Comparison of ENCODE assay signal across 1 cellular context in the genomic region with DNA sequence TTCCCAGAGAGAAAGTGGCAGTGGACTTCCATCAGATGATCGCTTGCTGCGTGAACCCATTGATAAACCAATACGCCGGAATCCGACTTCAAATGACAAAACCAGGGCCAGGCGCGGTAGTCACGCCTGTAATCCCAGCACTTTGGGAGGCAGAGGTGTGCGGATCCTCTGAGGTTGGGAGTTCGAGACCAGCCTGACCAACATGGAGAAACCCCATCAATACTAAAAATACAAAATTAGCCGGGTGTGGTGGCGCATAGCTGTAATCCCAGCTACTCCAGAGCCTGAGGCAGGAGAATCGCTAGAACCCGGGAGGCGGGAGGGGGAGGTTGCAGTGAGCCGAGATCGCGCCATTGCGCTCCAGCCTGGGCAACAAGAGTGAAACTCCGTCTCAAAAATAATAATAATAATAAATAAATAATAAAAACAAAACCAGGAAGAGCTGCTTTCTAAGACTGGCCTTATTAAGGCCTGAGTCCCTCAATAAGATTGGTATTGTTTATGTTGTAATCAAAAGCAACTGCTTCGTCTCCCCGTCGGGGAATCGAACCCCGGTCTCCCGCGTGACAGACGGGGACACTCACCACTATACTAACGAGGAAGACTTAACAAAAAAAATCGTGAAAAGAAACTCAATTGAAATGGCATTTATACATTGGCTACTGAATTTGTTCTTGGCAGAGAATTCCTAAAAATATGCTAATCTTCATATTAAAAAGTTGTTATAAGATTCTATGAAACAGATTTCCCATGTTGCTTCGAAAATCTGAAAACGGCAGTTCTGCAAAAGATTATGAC.
A peak's percentile ranks its signal among the peaks of the same experiment; 100 is the strongest.
TF ChIP-seq lines count a peak whose summit lies in the region.

No MANE protein-coding gene starts in this region.

TF ChIP-seq in H1, 55 proteins besides CTCF, POLR2A, EP300 and RAD21 (continued from another document):
- TF ChIP-seq RFX5 (IDR thresholded peaks at IDR 0.05; ENCODE audit: borderline replicate concordance, low read depth, low read length) (no peak), FOSL1 (IDR thresholded peaks at IDR 0.05; ENCODE audit: insufficient read depth, low read depth, low read length) (no peak), SUZ12 (IDR thresholded peaks at IDR 0.05; ENCODE audit: low read length) (no peak), SIX5 (IDR thresholded peaks at IDR 0.05; ENCODE audit: low read depth, low read length) (no peak), CHD2 (IDR thresholded peaks at IDR 0.05; ENCODE audit: low read length) (no peak), POLR2AphosphoS5 (IDR thresholded peaks at IDR 0.05; ENCODE audit: low read depth, low read length) (no peak), BRCA1 (IDR thresholded peaks at IDR 0.05; ENCODE audit: low read depth, low read length) (no peak), RBBP5 (IDR thresholded peaks at IDR 0.05; ENCODE audit: borderline replicate concordance, low read depth, low read length) (no peak), EZH2 (IDR thresholded peaks at IDR 0.05; ENCODE audit: low read depth, low read length, severe bottlenecking) (no peak), USF2 (IDR thresholded peaks at IDR 0.05; ENCODE audit: low read length) (no peak), HDAC2 (IDR thresholded peaks at IDR 0.05; ENCODE audit: borderline replicate concordance in 1 of 2, low read depth in 2 of 2, low read length in 2 of 2) (0 out of 4 replicates have a peak, but pooled peaks of 1 of the 2 experiments have one; percentile 11), TAF1 (IDR thresholded peaks at IDR 0.05; ENCODE audit: low read depth, low read length) (no peak), GABPA (IDR thresholded peaks at IDR 0.05; ENCODE audit: borderline replicate concordance, insufficient read depth, low read length) (no peak), CHD1 (IDR thresholded peaks at IDR 0.05; ENCODE audit: low read depth, low read length) (no peak), E2F6 (IDR thresholded peaks at IDR 0.05) (no peak), SP1 (IDR thresholded peaks at IDR 0.05; ENCODE audit: low read depth, low read length) (no peak), SP2 (IDR thresholded peaks at IDR 0.05; ENCODE audit: low read length) (no peak), CEBPB (IDR thresholded peaks at IDR 0.05; ENCODE audit: low read depth, low read length) (peak; percentile 62), ZNF274 (IDR thresholded peaks at IDR 0.05; ENCODE audit: borderline replicate concordance, extremely low read depth, low read length) (no peak), TBP (IDR thresholded peaks at IDR 0.05; ENCODE audit: low read depth, low read length) (peak; percentile 100), NANOG (IDR thresholded peaks at IDR 0.05; ENCODE audit: insufficient read depth, low read depth, low read length, poor library complexity, severe bottlenecking) (no peak), KDM1A (IDR thresholded peaks at IDR 0.05; ENCODE audit: borderline replicate concordance, low read length) (peak; percentile 70), JUN (IDR thresholded peaks at IDR 0.05; ENCODE audit: low read depth, low read length) (no peak), ATF3 (IDR thresholded peaks at IDR 0.05; ENCODE audit: insufficient read depth, low read depth, low read length) (no peak), MAX (IDR thresholded peaks at IDR 0.05) (no peak), POU5F1 (IDR thresholded peaks at IDR 0.05; ENCODE audit: low read depth, low read length) (peak; percentile 55; the same call in 1 of the 2 replicates), CBX8 (IDR thresholded peaks at IDR 0.05; ENCODE audit: borderline replicate concordance, low read depth, low read length) (no peak), SRF (IDR thresholded peaks at IDR 0.05; ENCODE audit: low read depth, low read length) (no peak), RXRA (IDR thresholded peaks at IDR 0.05; ENCODE audit: insufficient read depth, low read depth, low read length) (no peak), BCL11A (IDR thresholded peaks at IDR 0.05; ENCODE audit: low read depth in 2 of 2, low read length in 2 of 2) (no peak), RNF2 (IDR thresholded peaks at IDR 0.05; ENCODE audit: borderline replicate concordance, low read depth, low read length, missing control alignments, poor library complexity, severe bottlenecking) (no peak), TEAD4 (IDR thresholded peaks at IDR 0.05; ENCODE audit: low read depth, low read length) (0 out of 2 replicates have a peak, but pooled peaks have one; percentile 14), CTBP2 (IDR thresholded peaks at IDR 0.05; ENCODE audit: borderline replicate concordance, insufficient read depth, insufficient read length, low read length) (no peak), GTF2F1 (IDR thresholded peaks at IDR 0.05; ENCODE audit: borderline replicate concordance, low read depth, low read length) (no peak), SP4 (IDR thresholded peaks at IDR 0.05; ENCODE audit: low read length) (peak; percentile 37; the same call in 1 of the 2 replicates), JUND (IDR thresholded peaks at IDR 0.05; ENCODE audit: low read length) (no peak), KDM4A (IDR thresholded peaks at IDR 0.05; ENCODE audit: low read depth, low read length, severe bottlenecking) (no peak), TAF7 (optimal IDR thresholded peaks at IDR 0.05; ENCODE audit: borderline replicate concordance, low read depth, low read length) (no peak), SIN3A (conservative IDR thresholded peaks at IDR 0.05 in 1 of 2, IDR thresholded peaks at IDR 0.05 in 1 of 2; ENCODE audit: low read depth in 1 of 2, low read length in 2 of 2) (peak in 1 of 2 experiments; percentile 65; a peak in 1 of 4 replicates), NRF1 (IDR thresholded peaks at IDR 0.05; ENCODE audit: low read depth, low read length) (peak; percentile 34; the same call in 1 of the 2 replicates), SIRT6 (IDR thresholded peaks at IDR 0.05; ENCODE audit: low read length) (no peak), KDM5A (IDR thresholded peaks at IDR 0.05; ENCODE audit: low read length) (no peak), ASH2L (IDR thresholded peaks at IDR 0.05; ENCODE audit: low read length) (peak; percentile 72), CREB1 (IDR thresholded peaks at IDR 0.05) (no peak), EGR1 (IDR thresholded peaks at IDR 0.05; ENCODE audit: borderline replicate concordance, low read depth, low read length) (no peak), PHF8 (conservative IDR thresholded peaks at IDR 0.05; ENCODE audit: low read depth, low read length) (no peak), MAFK (IDR thresholded peaks at IDR 0.05; ENCODE audit: low read depth, low read length) (peak; percentile 67; the same call in 1 of the 2 replicates)
- TF ChIP-seq, protein P1, sequence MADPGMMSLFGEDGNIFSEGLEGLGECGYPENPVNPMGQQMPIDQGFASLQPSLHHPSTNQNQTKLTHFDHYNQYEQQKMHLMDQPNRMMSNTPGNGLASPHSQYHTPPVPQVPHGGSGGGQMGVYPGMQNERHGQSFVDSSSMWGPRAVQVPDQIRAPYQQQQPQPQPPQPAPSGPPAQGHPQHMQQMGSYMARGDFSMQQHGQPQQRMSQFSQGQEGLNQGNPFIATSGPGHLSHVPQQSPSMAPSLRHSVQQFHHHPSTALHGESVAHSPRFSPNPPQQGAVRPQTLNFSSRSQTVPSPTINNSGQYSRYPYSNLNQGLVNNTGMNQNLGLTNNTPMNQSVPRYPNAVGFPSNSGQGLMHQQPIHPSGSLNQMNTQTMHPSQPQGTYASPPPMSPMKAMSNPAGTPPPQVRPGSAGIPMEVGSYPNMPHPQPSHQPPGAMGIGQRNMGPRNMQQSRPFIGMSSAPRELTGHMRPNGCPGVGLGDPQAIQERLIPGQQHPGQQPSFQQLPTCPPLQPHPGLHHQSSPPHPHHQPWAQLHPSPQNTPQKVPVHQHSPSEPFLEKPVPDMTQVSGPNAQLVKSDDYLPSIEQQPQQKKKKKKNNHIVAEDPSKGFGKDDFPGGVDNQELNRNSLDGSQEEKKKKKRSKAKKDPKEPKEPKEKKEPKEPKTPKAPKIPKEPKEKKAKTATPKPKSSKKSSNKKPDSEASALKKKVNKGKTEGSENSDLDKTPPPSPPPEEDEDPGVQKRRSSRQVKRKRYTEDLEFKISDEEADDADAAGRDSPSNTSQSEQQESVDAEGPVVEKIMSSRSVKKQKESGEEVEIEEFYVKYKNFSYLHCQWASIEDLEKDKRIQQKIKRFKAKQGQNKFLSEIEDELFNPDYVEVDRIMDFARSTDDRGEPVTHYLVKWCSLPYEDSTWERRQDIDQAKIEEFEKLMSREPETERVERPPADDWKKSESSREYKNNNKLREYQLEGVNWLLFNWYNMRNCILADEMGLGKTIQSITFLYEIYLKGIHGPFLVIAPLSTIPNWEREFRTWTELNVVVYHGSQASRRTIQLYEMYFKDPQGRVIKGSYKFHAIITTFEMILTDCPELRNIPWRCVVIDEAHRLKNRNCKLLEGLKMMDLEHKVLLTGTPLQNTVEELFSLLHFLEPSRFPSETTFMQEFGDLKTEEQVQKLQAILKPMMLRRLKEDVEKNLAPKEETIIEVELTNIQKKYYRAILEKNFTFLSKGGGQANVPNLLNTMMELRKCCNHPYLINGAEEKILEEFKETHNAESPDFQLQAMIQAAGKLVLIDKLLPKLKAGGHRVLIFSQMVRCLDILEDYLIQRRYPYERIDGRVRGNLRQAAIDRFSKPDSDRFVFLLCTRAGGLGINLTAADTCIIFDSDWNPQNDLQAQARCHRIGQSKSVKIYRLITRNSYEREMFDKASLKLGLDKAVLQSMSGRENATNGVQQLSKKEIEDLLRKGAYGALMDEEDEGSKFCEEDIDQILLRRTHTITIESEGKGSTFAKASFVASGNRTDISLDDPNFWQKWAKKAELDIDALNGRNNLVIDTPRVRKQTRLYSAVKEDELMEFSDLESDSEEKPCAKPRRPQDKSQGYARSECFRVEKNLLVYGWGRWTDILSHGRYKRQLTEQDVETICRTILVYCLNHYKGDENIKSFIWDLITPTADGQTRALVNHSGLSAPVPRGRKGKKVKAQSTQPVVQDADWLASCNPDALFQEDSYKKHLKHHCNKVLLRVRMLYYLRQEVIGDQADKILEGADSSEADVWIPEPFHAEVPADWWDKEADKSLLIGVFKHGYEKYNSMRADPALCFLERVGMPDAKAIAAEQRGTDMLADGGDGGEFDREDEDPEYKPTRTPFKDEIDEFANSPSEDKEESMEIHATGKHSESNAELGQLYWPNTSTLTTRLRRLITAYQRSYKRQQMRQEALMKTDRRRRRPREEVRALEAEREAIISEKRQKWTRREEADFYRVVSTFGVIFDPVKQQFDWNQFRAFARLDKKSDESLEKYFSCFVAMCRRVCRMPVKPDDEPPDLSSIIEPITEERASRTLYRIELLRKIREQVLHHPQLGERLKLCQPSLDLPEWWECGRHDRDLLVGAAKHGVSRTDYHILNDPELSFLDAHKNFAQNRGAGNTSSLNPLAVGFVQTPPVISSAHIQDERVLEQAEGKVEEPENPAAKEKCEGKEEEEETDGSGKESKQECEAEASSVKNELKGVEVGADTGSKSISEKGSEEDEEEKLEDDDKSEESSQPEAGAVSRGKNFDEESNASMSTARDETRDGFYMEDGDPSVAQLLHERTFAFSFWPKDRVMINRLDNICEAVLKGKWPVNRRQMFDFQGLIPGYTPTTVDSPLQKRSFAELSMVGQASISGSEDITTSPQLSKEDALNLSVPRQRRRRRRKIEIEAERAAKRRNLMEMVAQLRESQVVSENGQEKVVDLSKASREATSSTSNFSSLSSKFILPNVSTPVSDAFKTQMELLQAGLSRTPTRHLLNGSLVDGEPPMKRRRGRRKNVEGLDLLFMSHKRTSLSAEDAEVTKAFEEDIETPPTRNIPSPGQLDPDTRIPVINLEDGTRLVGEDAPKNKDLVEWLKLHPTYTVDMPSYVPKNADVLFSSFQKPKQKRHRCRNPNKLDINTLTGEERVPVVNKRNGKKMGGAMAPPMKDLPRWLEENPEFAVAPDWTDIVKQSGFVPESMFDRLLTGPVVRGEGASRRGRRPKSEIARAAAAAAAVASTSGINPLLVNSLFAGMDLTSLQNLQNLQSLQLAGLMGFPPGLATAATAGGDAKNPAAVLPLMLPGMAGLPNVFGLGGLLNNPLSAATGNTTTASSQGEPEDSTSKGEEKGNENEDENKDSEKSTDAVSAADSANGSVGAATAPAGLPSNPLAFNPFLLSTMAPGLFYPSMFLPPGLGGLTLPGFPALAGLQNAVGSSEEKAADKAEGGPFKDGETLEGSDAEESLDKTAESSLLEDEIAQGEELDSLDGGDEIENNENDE (IDR thresholded peaks at IDR 0.05; ENCODE audit: insufficient replicate concordance, low read length) = no peak
